8 cellular contexts compared by ENCODE assay signal in the genomic region with DNA sequence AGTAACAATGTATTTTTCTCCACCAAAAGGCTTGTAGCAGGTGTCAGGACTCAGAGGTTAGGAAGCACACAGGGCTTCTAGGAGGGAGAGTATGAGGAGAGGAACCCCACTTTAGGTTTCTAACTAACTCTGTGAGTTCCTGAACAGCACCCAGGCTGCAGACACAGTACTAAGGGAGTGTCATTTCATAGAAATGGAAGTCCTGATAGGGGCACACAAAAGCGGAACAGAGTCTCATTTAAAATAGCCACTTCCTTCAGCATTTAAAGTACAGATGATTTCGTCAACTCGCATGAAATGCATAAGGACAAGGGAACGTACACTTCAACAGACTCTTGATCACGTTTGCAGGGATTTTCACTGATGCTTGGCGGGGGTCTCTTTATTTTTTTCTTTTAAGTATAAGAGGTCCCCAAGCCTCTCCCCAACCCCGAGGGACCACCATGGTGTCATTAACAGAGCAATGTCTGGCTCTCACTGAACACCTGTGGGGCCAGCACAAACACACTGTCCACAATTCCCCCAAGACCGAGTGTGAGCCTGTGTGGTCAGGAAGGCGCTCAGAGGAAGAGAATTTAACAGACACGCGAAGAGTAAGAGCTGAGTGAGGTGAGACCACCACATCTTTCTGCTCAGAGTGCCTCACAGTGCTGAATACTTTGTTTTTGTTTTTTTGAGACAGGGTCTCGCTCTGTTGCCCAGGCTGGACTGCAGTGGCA.
DNase-seq lines count a peak whose midpoint lies in the region; ATAC-seq, FAIRE-seq and TF ChIP-seq lines count a peak whose summit lies in the region.

No MANE protein-coding gene starts in this region.

- no peaks in the 10 kb centered on the region for H3K9me2 ChIP-seq in PC-3 (replicated peaks; ENCODE audit: low read length)

- 41 to 57% (median 45%) methylated on average over 12 of the region's 12 CpGs for WGBS in spleen, 5 donors

- H3K4me1 ChIP-seq in spleen, result peaks cover 11 to 76% (median 44%) of the 10 kb centered on the region in 6 donors
- H3K4me1 ChIP-seq in PC-3 (ENCODE audit: insufficient read depth, low read length), result no peaks in the 10 kb centered on the region

- H3K79me2 ChIP-seq in PC-3 (ENCODE audit: low read length), result no peaks in the 10 kb centered on the region

- no peak overlapping the region for H3K9ac ChIP-seq in PC-3 (ENCODE audit: low read length)

- no peak for ATAC-seq in activated CD8-positive, alpha-beta memory T cell treated with anti-CD3 and anti-CD28 coated beads, Interleukin-2, amount 10 ng/mL, durations not matched to agents 7 days and 5 days
- peak; percentile 78 for ATAC-seq in HG02884 (IDR thresholded peaks at IDR 0.05; ENCODE audit: unreplicated experiment)
- ATAC-seq in PC-3, result no peak

- no TSS peak for BruUV-seq in PC-3 (replicated peaks; lab: Mats Ljungman, UMichigan)

- no peak overlapping the region for H3K4me2 ChIP-seq in PC-3 (ENCODE audit: low read length)

- H3K27me3 Mint-ChIP-seq in activated CD8-positive, alpha-beta memory T cell treated with anti-CD3 and anti-CD28 coated beads, Interleukin-2, amount 10 ng/mL, durations not matched to agents 7 days and 5 days, result no peaks in the 10 kb centered on the region

- no peaks in the 10 kb centered on the region for H3K9me3 ChIP-seq in spleen
- no peaks in the 10 kb centered on the region for H3K9me3 ChIP-seq in PC-3 (ENCODE audit: low read length)

- TF ChIP-seq CTCF in spleen (IDR thresholded peaks at IDR 0.05 in 8 of 11, conservative IDR thresholded peaks at IDR 0.05 in 3 of 11) (no peak), PC-3 (conservative IDR thresholded peaks at IDR 0.05; ENCODE audit: low read depth, low read length) (no peak)

- no peaks in the 10 kb centered on the region for H3K9me3 Mint-ChIP-seq in activated CD8-positive, alpha-beta memory T cell treated with anti-CD3 and anti-CD28 coated beads, Interleukin-2, amount 10 ng/mL, durations not matched to agents 7 days and 5 days (ENCODE audit: low read depth)

- H3K4me1 Mint-ChIP-seq in activated CD8-positive, alpha-beta memory T cell treated with anti-CD3 and anti-CD28 coated beads, Interleukin-2, amount 10 ng/mL, durations not matched to agents 7 days and 5 days, result peaks cover 30% of the 10 kb centered on the region

- H3K36me3 ChIP-seq in spleen (peaks cover 3 to 96% (median 54%) of the 10 kb centered on the region in 6 donors), PC-3 (ENCODE audit: low read depth, low read length) (no peaks in the 10 kb centered on the region)

- no peak overlapping the region for H3K4me3 Mint-ChIP-seq in activated CD8-positive, alpha-beta memory T cell treated with anti-CD3 and anti-CD28 coated beads, Interleukin-2, amount 10 ng/mL, durations not matched to agents 7 days and 5 days

- intact Hi-C loops in spleen (cut with DNase I; ENCODE audit: low total_unique reads), result no loop called here
- intact Hi-C loops in PC-3 (cut with micrococcal nuclease), result no loop called here

- no peak overlapping the region for H2AFZ ChIP-seq in PC-3 (ENCODE audit: low read length)

- no peaks in the 10 kb centered on the region for H3F3A ChIP-seq in PC-3 (ENCODE audit: low read length, unreplicated experiment)

- CTCF ChIA-PET in activated CD8-positive, alpha-beta memory T cell treated with anti-CD3 and anti-CD28 coated beads, Interleukin-2, amount 10 ng/mL, durations not matched to agents 7 days and 5 days (lab: Charles Lee), result interaction anchor here (2.0 kb wide), 1 partner anchor 148 kb away, joined by 6 read pairs; no protein-coding TSS in a partner anchor
- CTCF ChIA-PET in PC-3 (lab: Charles Lee), result no interaction called here

- H3K4me3 ChIP-seq in spleen, result peak overlapping the region in 1 of 8 donors; percentile 35
- no peak overlapping the region for H3K4me3 ChIP-seq in PC-3 (ENCODE audit: low read length)

- FAIRE-seq in HTR-8/SVneo (lab: Jason Lieb, UNC), result no peak

- no peaks in the 10 kb centered on the region for H3K27me3 ChIP-seq in spleen (replicated peaks in 1 of 7)
- H3K27me3 ChIP-seq in PC-3 (ENCODE audit: low read length), result no peaks in the 10 kb centered on the region

- H3K27ac Mint-ChIP-seq in activated CD8-positive, alpha-beta memory T cell treated with anti-CD3 and anti-CD28 coated beads, Interleukin-2, amount 10 ng/mL, durations not matched to agents 7 days and 5 days, result peak overlapping the region; percentile 46

- POLR2A ChIA-PET in PC-3 (lab: Charles Lee; ENCODE audit: unreplicated experiment), result no interaction called here

- peak in 1 of 3 donors; percentile 13 for TF ChIP-seq POLR2A in spleen (IDR thresholded peaks at IDR 0.05)

- H3K36me3 Mint-ChIP-seq in activated CD8-positive, alpha-beta memory T cell treated with anti-CD3 and anti-CD28 coated beads, Interleukin-2, amount 10 ng/mL, durations not matched to agents 7 days and 5 days, result peaks cover 82% of the 10 kb centered on the region

- no peaks in the 10 kb centered on the region for H4K20me1 ChIP-seq in PC-3 (ENCODE audit: low read length)

- H3K27ac ChIP-seq in spleen (peak overlapping the region; percentile 21 to 93 (median 86)), PC-3 (ENCODE audit: low read length) (no peak overlapping the region)

- no peak for DNase-seq in activated CD8-positive, alpha-beta memory T cell treated with anti-CD3 and anti-CD28 coated beads, Interleukin-2, amount 10 ng/mL, durations not matched to agents 7 days and 5 days
- DNase-seq in activated CD8-positive, alpha-beta memory T cell treated with anti-CD3 and anti-CD28 coated beads for 24 hours, result no peak
- DNase-seq in SKM-1 treated with dmso at 0.1 percent for 144 hours (lab: John Stamatoyannopoulos, UW; ENCODE audit: unreplicated experiment) (peak; percentile 74), spleen (no peak), H4 (ENCODE audit: low spot score) (no peak), PC-3 (no peak), HTR-8/SVneo (ENCODE audit: insufficient read length, low spot score) (no peak)
